11 cellular contexts compared by ENCODE assay signal in the genomic region with DNA sequence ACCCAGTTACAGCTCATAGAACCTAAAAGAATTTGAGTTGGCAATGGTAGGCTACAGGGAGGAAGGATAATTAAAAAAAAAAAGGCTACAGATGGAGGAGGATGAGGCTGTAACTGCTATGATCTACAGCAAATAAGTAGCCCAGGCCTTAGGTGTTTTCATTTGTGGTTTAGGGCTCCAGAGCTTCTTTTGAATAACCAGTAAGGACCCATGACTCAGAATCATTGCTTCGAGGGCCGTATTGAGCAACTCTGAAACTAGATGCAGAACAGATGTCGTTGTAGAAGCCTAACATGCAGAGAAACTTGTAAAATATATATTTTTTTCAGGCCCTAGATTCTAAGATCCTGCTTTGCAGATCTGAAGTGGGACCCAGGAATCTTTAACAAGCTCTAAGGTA. TPM values are rescaled to one million over a fixed set of nuclear protein-coding genes. Genes with fewer than 3 reads are reported as not detected.
DNase-seq lines count a peak whose midpoint lies in the region; ATAC-seq and TF ChIP-seq lines count a peak whose summit lies in the region.
"Had no signal": no experiment of that assay in that cellular context is flagged by ENCODE, and none has a peak within 500 bp of the region (broad histone marks: within the 10 kb centered on the region; RNA-seq: fewer than 3 reads in every experiment).

No MANE protein-coding gene starts in this region.

- no peak overlapping the region for H3K4me2 ChIP-seq in PC-3 (ENCODE audit: low read length)

- H3K27me3 ChIP-seq in PC-3 (ENCODE audit: low read length) = no peaks in the 10 kb centered on the region
- no peaks in the 10 kb centered on the region for H3K27me3 ChIP-seq in HAP-1 (ENCODE audit: low read depth)

- peaks cover 4% of the 10 kb centered on the region for H3K4me1 ChIP-seq in PC-3 (ENCODE audit: insufficient read depth, low read length)
- no peaks in the 10 kb centered on the region for H3K4me1 ChIP-seq in HAP-1

- no peaks in the 10 kb centered on the region for H3K79me2 ChIP-seq in PC-3 (ENCODE audit: low read length)

- H3K9me2 ChIP-seq in PC-3 (replicated peaks; ENCODE audit: low read length) = no peaks in the 10 kb centered on the region

- H3K9me3 ChIP-seq in PC-3 (ENCODE audit: low read length) (no peaks in the 10 kb centered on the region), HAP-1 (no peaks in the 10 kb centered on the region; the same call in 1 of the 2 replicates)

- DNase-seq in HCEC 1CT (peak; percentile 99), PC-3 (peak; percentile 47), epithelial cell of prostate (ENCODE audit: low read depth, low spot score) (peak; percentile 18), smooth muscle cell of the brain vasculature (ENCODE audit: low read depth, low spot score) (peak; percentile 79), NCI-H1105 (lab: John Stamatoyannopoulos, UW) (no peak), omental fat pad (ENCODE audit: low spot score) (no peak), HAP-1 (ENCODE audit: low spot score in 2 of 2) (no peak)
- DNase-seq: activated effector memory CD4-positive, alpha-beta T cell treated with anti-CD3 and anti-CD28 coated beads, Interleukin-2, amount 50 U/mL, for 16 hours; mesendoderm; NCI-H446 treated with DMSO at 0.1 percent for 48 hours; stimulated activated CD4-positive, alpha-beta T cell treated with anti-CD3 and anti-CD28 coated beads, Interleukin-12 subunit alpha, Interleukin-12 subunit beta, amount 100 ng/mL, for 4 hours had no signal

- H3K9ac ChIP-seq in PC-3 (ENCODE audit: low read length) = no peak overlapping the region

- CTCF ChIA-PET in PC-3 (lab: Charles Lee) = no interaction called here

- no peaks in the 10 kb centered on the region for H4K20me1 ChIP-seq in PC-3 (ENCODE audit: low read length)

- intact Hi-C loops in PC-3 (cut with micrococcal nuclease) = no loop called here

- ATAC-seq in PC-3 (no peak), omental fat pad (ENCODE audit: low FRiP score) (no peak)

- TF ChIP-seq CTCF in PC-3 (conservative IDR thresholded peaks at IDR 0.05; ENCODE audit: low read depth, low read length) (no peak), omental fat pad (IDR thresholded peaks at IDR 0.05) (no peak)

- H2AFZ ChIP-seq in PC-3 (ENCODE audit: low read length) = no peak overlapping the region

- POLR2A ChIA-PET in PC-3 (lab: Charles Lee; ENCODE audit: unreplicated experiment) = no interaction called here

- H3F3A ChIP-seq in PC-3 (ENCODE audit: low read length, unreplicated experiment) = no peaks in the 10 kb centered on the region

- in situ Hi-C loops in HAP-1 (cut with MboI; ENCODE audit: low sequenced_read_pairs) = no loop called here

- H3K4me3 ChIP-seq in PC-3 (ENCODE audit: low read length) (no peak overlapping the region), HAP-1 (no peak overlapping the region)

- H3K36me3 ChIP-seq in PC-3 (ENCODE audit: low read depth, low read length) (no peaks in the 10 kb centered on the region), HAP-1 (replicated peaks) (no peaks in the 10 kb centered on the region)

- no TSS peak for BruUV-seq in PC-3 (replicated peaks; lab: Mats Ljungman, UMichigan)

- H3K27ac ChIP-seq in PC-3 (ENCODE audit: low read length) (no peak overlapping the region), epithelial cell of prostate (no peak overlapping the region)

RNA-seq across cellular contexts. Expression of a gene that starts 19.0 kb away (rescaled TPM):
- not detected in 2 replicates for total RNA-seq in PC-3 (2014; rRNA removed)
- total RNA-seq in omental fat pad = not detected

Comparison
In these comparisons a context has a peak if more than half of its experiments do, and no peak if none do; other contexts are left out.
1. DNase-seq: peak in HCEC 1CT (single experiment), PC-3 (single experiment), epithelial cell of prostate (single experiment) and smooth muscle cell of the brain vasculature (single experiment); none in NCI-H1105 (single experiment), omental fat pad (single experiment) and HAP-1 (0 of 2).